29 cellular contexts compared by ENCODE assay signal in genomic region chr12:21418403-21418802, GRCh38. TPM values are rescaled to one million over a fixed set of nuclear protein-coding genes. Genes with fewer than 3 reads are reported as not detected.
DNase-seq lines count a peak whose midpoint lies in the region; ATAC-seq, FAIRE-seq and TF ChIP-seq lines count a peak whose summit lies in the region.
"Had no signal": no experiment of that assay in that cellular context is flagged by ENCODE, and none has a peak within 500 bp of the region (broad histone marks: within the 10 kb centered on the region; RNA-seq: fewer than 3 reads in every experiment).

No MANE protein-coding gene starts in this region.

- no peak overlapping the region for H3K56ac ChIP-seq in H1 (replicated peaks; ENCODE audit: insufficient read length, low read depth, low read length)

- H3K4me1 Mint-ChIP-seq in CD4-positive, alpha-beta T cell (ENCODE audit: low read depth): no peaks in the 10 kb centered on the region

- no peaks in the 10 kb centered on the region for H3K36me3 Mint-ChIP-seq in CD4-positive, alpha-beta T cell (ENCODE audit: low read depth)

- CTCF ChIA-PET in H1 (lab: Charles Lee; ENCODE audit: partially characterized antibody): interaction anchor here (0.7 kb wide), 1 partner anchor 19 kb away, joined by 3 read pairs; the partner anchor contains the start of gene PYROXD1
- CTCF ChIA-PET in CD4-positive, alpha-beta T cell (lab: Charles Lee): no interaction called here

- DNase-seq in NCI-H146 (lab: John Stamatoyannopoulos, UW) (peak; percentile 49), NCI-H146 treated with DMSO at 0.1 percent for 48 hours (lab: John Stamatoyannopoulos, UW; ENCODE audit: unreplicated experiment) (no peak), H1 (ENCODE audit: low read depth in 1 of 2, low spot score in 2 of 2) (no peak), osteoblast (ENCODE audit: insufficient read length, low spot score, missing footprints) (no peak), pancreas (no peak)
- no peak for DNase-seq in CD4-positive, alpha-beta T cell
- DNase-seq: DMS79, EL, GDM1, GOT3, HCEC 1CT, Kasumi-1, MV-4-11, NCI-H1105 treated with DMSO at 0.1 percent for 48 hours, NCI-H1694, NCI-H2081, NCI-H345, NCI-H774, SHP77, T-helper 1 cell had no signal

- POLR2A ChIA-PET in H1 (lab: Charles Lee; ENCODE audit: partially characterized antibody): interaction anchor here (1.2 to 1.9 kb wide), 3 partner anchors 19 to 238 kb away, joined by 3 to 5 read pairs (median 4); partner anchors contain the start of gene PYROXD1
- POLR2A ChIA-PET in CD4-positive, alpha-beta T cell (lab: Charles Lee): no interaction called here

- H4K5ac ChIP-seq in H1 (ENCODE audit: insufficient read length, low read depth, low read length): no peak overlapping the region

- no peak overlapping the region for H2BK12ac ChIP-seq in H1 (ENCODE audit: low read depth, low read length)

- FAIRE-seq in H1 (lab: Jason Lieb, UNC): no peak
- FAIRE-seq in pancreas (lab: Jason Lieb, UNC): no peak
- FAIRE-seq: GM12878, HepG2 had no signal

- TF ChIP-seq POLR2A in H1 (IDR thresholded peaks at IDR 0.05; ENCODE audit: control extremely low read depth in 1 of 2, low read depth in 2 of 2, low read length in 2 of 2): no peak
- TF ChIP-seq POLR2A in gastroesophageal sphincter (IDR thresholded peaks at IDR 0.05): no peak

- no peak overlapping the region for H3K9ac ChIP-seq in HUES6 (ENCODE audit: low read length)
- no peak overlapping the region for H3K9ac ChIP-seq in H1 (replicated peaks in 1 of 4; ENCODE audit: extremely low read depth in 1 of 4, low read depth in 3 of 4, low read length in 3 of 4)

- H3K79me1 ChIP-seq in H1 (ENCODE audit: low read depth, low read length): no peaks in the 10 kb centered on the region

- H3K79me2 ChIP-seq in H1 (ENCODE audit: control insufficient read depth in 1 of 2, insufficient read depth in 2 of 2, low read length in 2 of 2) (no peaks in the 10 kb centered on the region), osteoblast (ENCODE audit: insufficient read depth, low read length) (no peaks in the 10 kb centered on the region)

- no peak overlapping the region for H2BK120ac ChIP-seq in H1 (replicated peaks; ENCODE audit: low read depth, low read length)

- 0 out of 2 replicates have a peak overlapping the region, but pooled peaks have one; percentile 34 for H2BK15ac ChIP-seq in H1 (ENCODE audit: low read length)

- TF ChIP-seq CTCF in H1 (IDR thresholded peaks at IDR 0.05; ENCODE audit: control extremely low read depth in 1 of 3, insufficient read depth in 1 of 3, low read depth in 1 of 3, low read length in 3 of 3): no peak
- TF ChIP-seq CTCF in osteoblast (IDR thresholded peaks at IDR 0.05; ENCODE audit: extremely low read depth, low read depth, low read length): no peak
- no peak for TF ChIP-seq CTCF in CD4-positive, alpha-beta T cell (IDR thresholded peaks at IDR 0.05)
- no peak for TF ChIP-seq CTCF in gastroesophageal sphincter (IDR thresholded peaks at IDR 0.05)
- TF ChIP-seq CTCF in pancreas (IDR thresholded peaks at IDR 0.05): no peak

- H2AK5ac ChIP-seq in H1 (ENCODE audit: low read depth, low read length): no peak overlapping the region

- no peaks in the 10 kb centered on the region for H4K20me1 ChIP-seq in H1 (replicated peaks in 1 of 2; ENCODE audit: control insufficient read depth in 1 of 2, insufficient read depth in 2 of 2, low read length in 2 of 2)
- no peaks in the 10 kb centered on the region for H4K20me1 ChIP-seq in osteoblast (ENCODE audit: insufficient read depth, low read length)

- H3K23me2 ChIP-seq in H1 (ENCODE audit: low read depth, low read length): no peaks in the 10 kb centered on the region; the same call in 1 of the 2 replicates

- H3K14ac ChIP-seq in H1 (ENCODE audit: insufficient read length): no peak overlapping the region

- H3K9me3 ChIP-seq in HUES6 (ENCODE audit: control insufficient read depth, insufficient read depth, low read depth, low read length) (no peaks in the 10 kb centered on the region), H1 (ENCODE audit: insufficient read depth in 2 of 2, low read depth in 1 of 2, low read length in 1 of 2) (no peaks in the 10 kb centered on the region), osteoblast (ENCODE audit: low read depth, low read length) (no peaks in the 10 kb centered on the region), gastroesophageal sphincter (no peaks in the 10 kb centered on the region), pancreas (no peaks in the 10 kb centered on the region)
- no peaks in the 10 kb centered on the region for H3K9me3 ChIP-seq in CD4-positive, alpha-beta T cell (ENCODE audit: control insufficient read depth, low read length)

- H3K27ac Mint-ChIP-seq in CD4-positive, alpha-beta T cell: no peak overlapping the region

- no peak overlapping the region for H2BK20ac ChIP-seq in H1 (ENCODE audit: low read length)

- no peak overlapping the region for H2BK5ac ChIP-seq in H1 (ENCODE audit: low read depth, low read length)

- H3K36me3 ChIP-seq in HUES6 (ENCODE audit: control insufficient read depth, insufficient read depth, low read length) (no peaks in the 10 kb centered on the region), H1 (ENCODE audit: control insufficient read depth in 2 of 4, insufficient read depth in 4 of 4, low read length in 3 of 4) (no peaks in the 10 kb centered on the region), osteoblast (ENCODE audit: insufficient read depth, low read length) (no peaks in the 10 kb centered on the region), gastroesophageal sphincter (no peaks in the 10 kb centered on the region), pancreas (no peaks in the 10 kb centered on the region)

- H2AFZ ChIP-seq in H1 (ENCODE audit: low read length) (no peak overlapping the region), osteoblast (ENCODE audit: low read length) (peak overlapping the region; percentile 15)

- intact Hi-C loops in CD4-positive, alpha-beta T cell (cut with DNase I, micrococcal nuclease): no loop called here
- intact Hi-C loops in pancreas (cut with DNase I): no loop called here

- no peak for TF ChIP-seq RAD21 in H1 (IDR thresholded peaks at IDR 0.05 in 1 of 2, conservative IDR thresholded peaks at IDR 0.05 in 1 of 2; ENCODE audit: low read depth in 2 of 2, low read length in 2 of 2)

- no peak overlapping the region for H3K23ac ChIP-seq in H1 (ENCODE audit: insufficient read length)

- peak overlapping the region; percentile 60; the same call in 1 of the 2 replicates for H3K4me3 ChIP-seq in HUES6 (ENCODE audit: low read depth, low read length)
- H3K4me3 ChIP-seq in H1 (ENCODE audit: extremely low read depth in 1 of 4, insufficient read depth in 2 of 4, low read depth in 3 of 4, low read length in 4 of 4): no peak overlapping the region
- no peak overlapping the region for H3K4me3 ChIP-seq in osteoblast (ENCODE audit: insufficient read depth, low read length)
- H3K4me3 ChIP-seq in gastroesophageal sphincter: no peak overlapping the region
- no peak overlapping the region for H3K4me3 ChIP-seq in pancreas
- H3K4me3 ChIP-seq: GM12878 had no signal

- no peak overlapping the region for H3K4ac ChIP-seq in H1 (replicated peaks; ENCODE audit: insufficient read length, low read depth, low read length)

- H3K27me3 Mint-ChIP-seq in CD4-positive, alpha-beta T cell: peaks cover 30% of the 10 kb centered on the region

- no peak overlapping the region for H4K91ac ChIP-seq in H1 (replicated peaks; ENCODE audit: insufficient read length, low read length)

- H3K27ac ChIP-seq in HUES6 (ENCODE audit: low read depth, low read length) (no peak overlapping the region), H1 (ENCODE audit: low read depth, low read length) (no peak overlapping the region), osteoblast (ENCODE audit: low read depth, low read length) (no peak overlapping the region), gastroesophageal sphincter (no peak overlapping the region), pancreas (no peak overlapping the region)
- H3K27ac ChIP-seq in CD4-positive, alpha-beta T cell (ENCODE audit: low read depth, low read length): no peak overlapping the region
- H3K27ac ChIP-seq: RWPE1 had no signal

- H3K4me2 ChIP-seq in H1 (ENCODE audit: insufficient read depth in 1 of 2, low read depth in 2 of 2, low read length in 2 of 2): peak overlapping the region in 1 of 2 experiments; percentile 54; a peak in 1 of 4 replicates
- no peak overlapping the region for H3K4me2 ChIP-seq in osteoblast (ENCODE audit: insufficient read depth, low read length)

- H3K18ac ChIP-seq in H1 (ENCODE audit: extremely low read depth, low read length): no peak overlapping the region

- H3K27me3 ChIP-seq in HUES6 (ENCODE audit: control insufficient read depth, insufficient read depth, low read length) (no peaks in the 10 kb centered on the region), H1 (replicated peaks in 1 of 4; ENCODE audit: control insufficient read depth in 3 of 4, extremely low read depth in 1 of 4, insufficient read depth in 3 of 4, low read length in 3 of 4) (no peaks in the 10 kb centered on the region), osteoblast (ENCODE audit: insufficient read depth, low read length) (no peaks in the 10 kb centered on the region), gastroesophageal sphincter (no peaks in the 10 kb centered on the region), pancreas (no peaks in the 10 kb centered on the region)
- H3K27me3 ChIP-seq in CD4-positive, alpha-beta T cell (ENCODE audit: control insufficient read depth, insufficient read depth, low read length): no peaks in the 10 kb centered on the region

- H4K8ac ChIP-seq in H1 (ENCODE audit: extremely low read depth, insufficient read depth, low read length): no peak overlapping the region

- TF ChIP-seq EP300 in H1 (IDR thresholded peaks at IDR 0.05; ENCODE audit: borderline replicate concordance in 1 of 2, low read depth in 2 of 2, low read length in 2 of 2) (no peak), gastroesophageal sphincter (IDR thresholded peaks at IDR 0.05) (no peak)

- H3K4me3 Mint-ChIP-seq in CD4-positive, alpha-beta T cell: no peak overlapping the region

- H3K4me1 ChIP-seq in HUES6 (ENCODE audit: control insufficient read depth, insufficient read depth, low read length): no peaks in the 10 kb centered on the region
- H3K4me1 ChIP-seq in H1 (replicated peaks in 1 of 4; ENCODE audit: control insufficient read depth in 3 of 4, insufficient read depth in 4 of 4, low read length in 3 of 4): 0 out of 7 replicates have a peak, but pooled peaks cover 0 to 6% (median 0%) of the 10 kb centered on the region in 4 experiments
- H3K4me1 ChIP-seq in osteoblast (ENCODE audit: insufficient read depth, low read length): peaks cover 7% of the 10 kb centered on the region
- H3K4me1 ChIP-seq in gastroesophageal sphincter: no peaks in the 10 kb centered on the region
- H3K4me1 ChIP-seq in pancreas: no peaks in the 10 kb centered on the region

- no peaks in the 10 kb centered on the region for H3K9me3 Mint-ChIP-seq in CD4-positive, alpha-beta T cell

- WGBS in H1 (ENCODE audit: extremely low coverage in 1 of 2, insufficient coverage in 1 of 2, insufficient read length in 1 of 2, insufficient replicate concordance in 2 of 2, low coverage in 1 of 2, low lambda C conversion rate in 2 of 2, missing lambda C conversion rate in 1 of 2), 2 experiments: 91% methylated on average over 5 of the region's 5 CpGs; no CpG with 5 or more reads in 1 of the 2 experiments
- 68% methylated on average over 5 of the region's 5 CpGs; no CpG with 5 or more reads in 1 of the 2 donors for WGBS in gastroesophageal sphincter (ENCODE audit: low coverage in 1 of 2), 2 donors
- 59 to 81% methylated on average over 5 of the region's 5 CpGs for WGBS in pancreas, 2 donors

- ATAC-seq in CD4-positive, alpha-beta T cell (ENCODE audit: poor library complexity): no peak
- no peak for ATAC-seq in gastroesophageal sphincter
- ATAC-seq in pancreas: no peak
- ATAC-seq: GM12878, HepG2 had no signal

RNA-seq across cellular contexts. Expression of gene PYROXD1, which starts 19.1 kb away (rescaled TPM):
- 5.0 and 5.4 TPM in 2 replicates for total RNA-seq in H1 (2021; fragmentation: NEBNext Ultra II Directional; extraction: Animal tissue kit (Norgen Biotek cat#: 25700))
- polyA plus RNA-seq in H1 (2011; rRNA removed) (1.4 and 1.6 TPM in 2 replicates), pancreas (10 to 100 TPM; 10.9 to 14.1 TPM)
- polyA plus RNA-seq in H1 (2011; cell fraction: cytosol; rRNA removed): 2.4 TPM
- 2.3 TPM for polyA plus RNA-seq in H1 (2011; cell fraction: nucleus; rRNA removed)
- polyA plus RNA-seq in H1 (2012, experiment 1 of 2): 2.1 to 2.8 TPM (median 2.5 TPM) in 4 replicates
- 0.16 TPM for polyA plus RNA-seq in H1 (2012, experiment 2 of 2)
- polyA plus RNA-seq in H1 (2013, experiment 1 of 2): 5.1 TPM
- 4.0 TPM for polyA plus RNA-seq in H1 (2013, experiment 2 of 2)
- 6.0 and 8.1 TPM in 2 replicates for polyA minus RNA-seq in H1 (2011; rRNA and poly(A)+ RNA removed)
- polyA minus RNA-seq in H1 (2011; cell fraction: cytosol; rRNA and poly(A)+ RNA removed): 4.4 TPM
- 10.6 TPM for polyA minus RNA-seq in H1 (2011; cell fraction: nucleus; rRNA and poly(A)+ RNA removed)
- total RNA-seq in osteoblast (15.6 and 22.8 TPM in 2 replicates), gastroesophageal sphincter (10 to 100 TPM; 17.9 to 22.1 (median 20.1) TPM), pancreas (10 to 100 TPM; 11.4 to 31.0 (median 17.1) TPM)
- total RNA-seq in CD4-positive, alpha-beta T cell: 10 to 100 TPM; 38.4 to 43.5 TPM

RNA-seq across cellular contexts. Expression of gene IAPP, which starts 45.7 kb away (rescaled TPM):
- not detected in 2 replicates for total RNA-seq in H1 (2021; fragmentation: NEBNext Ultra II Directional; extraction: Animal tissue kit (Norgen Biotek cat#: 25700))
- polyA plus RNA-seq in H1 (2011; rRNA removed) (not detected in 2 replicates), pancreas (1,000 to 10,000 TPM in 1 of 2 donors, 100 to 1,000 TPM in 1; 121 to 1,679 TPM)
- 0.10 TPM for polyA plus RNA-seq in H1 (2011; cell fraction: cytosol; rRNA removed)
- polyA plus RNA-seq in H1 (2011; cell fraction: nucleus; rRNA removed): not detected
- not detected in 4 replicates for polyA plus RNA-seq in H1 (2012, experiment 1 of 2)
- not detected for polyA plus RNA-seq in H1 (2012, experiment 2 of 2)
- 0.10 TPM for polyA plus RNA-seq in H1 (2013, experiment 1 of 2)
- 0.02 TPM for polyA plus RNA-seq in H1 (2013, experiment 2 of 2)
- polyA minus RNA-seq in H1 (2011; rRNA and poly(A)+ RNA removed): 2.6 TPM in 1 of 2 replicates, not detected in the other
- polyA minus RNA-seq in H1 (2011; cell fraction: cytosol; rRNA and poly(A)+ RNA removed): not detected
- not detected for polyA minus RNA-seq in H1 (2011; cell fraction: nucleus; rRNA and poly(A)+ RNA removed)
- total RNA-seq in osteoblast (not detected in 2 replicates), gastroesophageal sphincter (not detected), pancreas (100 to 1,000 TPM in 2 of 6 donors, 10 to 100 TPM in 3, 1 to 10 TPM in 1; 2.2 to 449 (median 30.7) TPM)
- total RNA-seq in CD4-positive, alpha-beta T cell: not detected
- total RNA-seq: GM12878, HepG2, HT-29, MCF 10A, SK-MEL-5 had no signal
- polyA plus RNA-seq: BJ, GM12878, HepG2 had no signal
